ENCODE assay signal across 8 cellular contexts in the genomic region with DNA sequence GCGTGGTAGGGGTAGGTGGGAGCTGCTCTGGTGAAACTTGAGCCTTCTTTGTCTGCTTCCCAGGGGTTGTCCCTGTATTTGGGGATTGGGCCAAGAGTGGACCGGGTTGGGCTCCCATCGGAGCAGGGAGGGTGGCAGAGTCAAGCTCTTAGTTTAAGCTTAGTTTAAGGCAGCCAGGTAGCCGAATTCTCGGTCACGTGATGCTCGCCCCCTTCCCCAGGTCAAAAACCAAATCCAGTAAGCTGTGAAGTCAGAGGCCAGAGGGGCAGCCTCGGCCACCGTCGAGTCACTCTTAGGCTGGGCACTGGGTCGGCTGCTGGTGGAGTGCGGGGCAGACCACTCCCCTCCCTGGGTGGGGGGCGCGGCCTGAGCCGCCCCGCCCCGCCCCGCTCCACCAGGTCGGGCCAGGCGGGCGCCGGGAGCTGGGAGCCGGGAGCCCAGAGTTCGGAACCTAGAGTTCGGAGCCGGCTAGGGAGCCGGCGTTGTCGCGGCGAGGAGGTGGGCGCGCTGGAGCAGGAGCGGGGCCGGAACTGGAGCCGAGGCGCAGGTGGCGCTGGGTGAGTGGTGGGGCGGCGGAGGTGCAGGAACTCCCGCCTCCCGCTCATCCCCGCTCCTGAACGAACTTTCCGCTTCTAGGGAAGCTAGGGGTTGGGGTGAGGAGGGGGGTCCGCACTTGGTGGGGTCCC. TPM values are rescaled to one million over a fixed set of nuclear protein-coding genes. Genes with fewer than 3 reads are reported as not detected.
DNase-seq lines count a peak whose midpoint lies in the region; ATAC-seq and TF ChIP-seq lines count a peak whose summit lies in the region.

No MANE protein-coding gene starts in this region.

- no peak for TF ChIP-seq CTCF in ascending aorta (IDR thresholded peaks at IDR 0.05)

- peak overlapping the region; percentile 83 for H3K27ac ChIP-seq in CD4-positive, CD25-positive, alpha-beta regulatory T cell (ENCODE audit: insufficient read depth, low read length, poor library complexity, severe bottlenecking)
- H3K27ac ChIP-seq in GM23248 = peak overlapping the region; percentile 91
- H3K27ac ChIP-seq in ascending aorta = peak overlapping the region; percentile 99 to 100
- H3K27ac ChIP-seq in iPS-20b (ENCODE audit: low read length) = peak overlapping the region; percentile 73

- H3K9me3 Mint-ChIP-seq in CD4-positive, CD25-positive, alpha-beta regulatory T cell = no peaks in the 10 kb centered on the region

- 6 to 11% methylated on average over 35 to 46 of the region's 46 CpGs for WGBS in GM23248 (ENCODE audit: low coverage in 1 of 2, low lambda C conversion rate in 2 of 2, missing lambda C conversion rate in 2 of 2), 2 experiments

- H3K36me3 Mint-ChIP-seq in CD4-positive, CD25-positive, alpha-beta regulatory T cell = peaks cover 4% of the 10 kb centered on the region

- H3K9me3 ChIP-seq in CD4-positive, CD25-positive, alpha-beta regulatory T cell (ENCODE audit: control insufficient read depth in 2 of 2, low read length in 2 of 2) = no peaks in the 10 kb centered on the region
- H3K9me3 ChIP-seq in GM23248 (ENCODE audit: low read depth) (no peaks in the 10 kb centered on the region), ascending aorta (no peaks in the 10 kb centered on the region), iPS-20b (ENCODE audit: insufficient read depth, low read depth, low read length) (no peaks in the 10 kb centered on the region)

- DNase-seq in CD4-positive, CD25-positive, alpha-beta regulatory T cell = peak in 1 of 3 donors; percentile 41
- DNase-seq in GM23248 (peak; percentile 53), OCI-M1 (lab: John Stamatoyannopoulos, UW) (peak; percentile 75), ascending aorta (ENCODE audit: low spot score in 2 of 2) (no peak)
- DNase-seq in stimulated activated CD4-positive, alpha-beta T cell treated with anti-CD3 and anti-CD28 coated beads, Interleukin-12 subunit alpha, Interleukin-12 subunit beta, amount 100 ng/mL, for 4 hours = peak; percentile 30

- H3K36me3 ChIP-seq in CD4-positive, CD25-positive, alpha-beta regulatory T cell (ENCODE audit: control insufficient read depth, insufficient read depth, low read length) = peaks cover 5% of the 10 kb centered on the region
- H3K36me3 ChIP-seq in GM23248 (ENCODE audit: low read depth) = no peaks in the 10 kb centered on the region
- peaks cover 6 to 7% of the 10 kb centered on the region in 2 donors for H3K36me3 ChIP-seq in ascending aorta
- peaks cover 28% of the 10 kb centered on the region for H3K36me3 ChIP-seq in iPS-20b (ENCODE audit: insufficient read depth, low read depth, low read length)

- peaks cover 5 to 34% (median 20%) of the 10 kb centered on the region in 4 donors for H3K4me1 Mint-ChIP-seq in CD4-positive, CD25-positive, alpha-beta regulatory T cell

- peaks cover 6% of the 10 kb centered on the region for H3K27me3 Mint-ChIP-seq in CD4-positive, CD25-positive, alpha-beta regulatory T cell

- no peaks in the 10 kb centered on the region for H4K20me1 ChIP-seq in GM23248 (ENCODE audit: insufficient read depth)

- peak overlapping the region; percentile 89 to 95 (median 94) for H3K27ac Mint-ChIP-seq in CD4-positive, CD25-positive, alpha-beta regulatory T cell

- H3K4me3 ChIP-seq in CD4-positive, CD25-positive, alpha-beta regulatory T cell (ENCODE audit: low read depth, low read length) = peak overlapping the region; percentile 47
- H3K4me3 ChIP-seq in GM23248 (peak overlapping the region; percentile 98), ascending aorta (peak overlapping the region; percentile 79 to 92), iPS-20b (ENCODE audit: low read length) (peak overlapping the region; percentile 72)

- H3K4me1 ChIP-seq in CD4-positive, CD25-positive, alpha-beta regulatory T cell (ENCODE audit: control insufficient read depth, insufficient read depth, low read length, poor library complexity, severe bottlenecking) = peaks cover 34% of the 10 kb centered on the region
- H3K4me1 ChIP-seq in GM23248 (ENCODE audit: insufficient read depth) (peaks cover 18% of the 10 kb centered on the region), ascending aorta (peaks cover 10 to 25% of the 10 kb centered on the region in 2 donors), iPS-20b (ENCODE audit: insufficient read depth, low read length) (peaks cover 26% of the 10 kb centered on the region)

- H3K4me3 Mint-ChIP-seq in CD4-positive, CD25-positive, alpha-beta regulatory T cell = peak overlapping the region; percentile 89 to 97 (median 93)

- H3K9ac ChIP-seq in GM23248 (peak overlapping the region; percentile 100), iPS-20b (ENCODE audit: low read depth, low read length) (peak overlapping the region; percentile 78; the same call in 1 of the 2 replicates)

- H3K79me2 ChIP-seq in GM23248 (ENCODE audit: insufficient read depth) = peaks cover 21% of the 10 kb centered on the region

- no peaks in the 10 kb centered on the region for H3K9me2 ChIP-seq in GM23248 (ENCODE audit: insufficient read depth)

- intact Hi-C loops in ascending aorta (cut with DNase I) = loop anchor here (1.0 to 10.0 kb wide), 3 partner anchors 34 to 820 kb away; a partner anchor contains a TSS

- H3K4me2 ChIP-seq in GM23248 (ENCODE audit: unreplicated experiment) = peak overlapping the region; percentile 86

- peak in 1 of 2 donors; percentile 18 for ATAC-seq in CD4-positive, CD25-positive, alpha-beta regulatory T cell (ENCODE audit: low read depth in 2 of 2)
- ATAC-seq in HG03378 (IDR thresholded peaks at IDR 0.05; ENCODE audit: unreplicated experiment) (no peak), HG03095 (IDR thresholded peaks at IDR 0.05; ENCODE audit: unreplicated experiment) (no peak)

- in situ Hi-C loops in GM23248 (cut with MboI) = no loop called here

- H3K27me3 ChIP-seq in CD4-positive, CD25-positive, alpha-beta regulatory T cell (ENCODE audit: control insufficient read depth, insufficient read depth, low read length) = no peaks in the 10 kb centered on the region
- no peaks in the 10 kb centered on the region for H3K27me3 ChIP-seq in GM23248 (replicated peaks; ENCODE audit: insufficient read depth)
- H3K27me3 ChIP-seq in ascending aorta = no peaks in the 10 kb centered on the region
- no peaks in the 10 kb centered on the region for H3K27me3 ChIP-seq in iPS-20b (ENCODE audit: insufficient read depth, low read length)

- H3F3A ChIP-seq in GM23248 (ENCODE audit: insufficient read depth) = peaks cover 29% of the 10 kb centered on the region

- peak overlapping the region; percentile 81 for H2AFZ ChIP-seq in GM23248

RNA-seq across cellular contexts. Expression of a gene that starts 2.8 kb away (rescaled TPM):
- total RNA-seq in CD4-positive, CD25-positive, alpha-beta regulatory T cell = 19.3 TPM
- polyA plus RNA-seq in CD4-positive, CD25-positive, alpha-beta regulatory T cell = 10 to 100 TPM; 11.0 to 16.4 (median 12.3) TPM
- total RNA-seq in GM23248 (2014; rRNA removed; shearing (Covaris generic)) = 95.2 and 113 TPM in 2 replicates
- polyA plus RNA-seq in GM23248 (2016; fragmentation: Nextera tagmentation; extraction: Ambion mirVana) = 51.1 and 54.8 TPM in 2 replicates
- total RNA-seq in ascending aorta = 169 TPM

RNA-seq across cellular contexts. Expression of a gene that starts 9.5 kb away (rescaled TPM):
- 3.4 TPM for total RNA-seq in CD4-positive, CD25-positive, alpha-beta regulatory T cell
- 10 to 100 TPM in 1 of 4 donors, 1 to 10 TPM in 3; 3.8 to 12.8 (median 6.7) TPM for polyA plus RNA-seq in CD4-positive, CD25-positive, alpha-beta regulatory T cell
- total RNA-seq in GM23248 (2014; rRNA removed; shearing (Covaris generic)) = 3.4 and 4.4 TPM in 2 replicates
- 3.6 and 4.4 TPM in 2 replicates for polyA plus RNA-seq in GM23248 (2016; fragmentation: Nextera tagmentation; extraction: Ambion mirVana)
- total RNA-seq in ascending aorta = 11.5 TPM

RNA-seq across cellular contexts. Expression of a gene that starts 9.5 kb away (rescaled TPM):
- total RNA-seq in CD4-positive, CD25-positive, alpha-beta regulatory T cell = 40.2 TPM
- polyA plus RNA-seq in CD4-positive, CD25-positive, alpha-beta regulatory T cell = 100 to 1,000 TPM; 135 to 148 (median 137) TPM
- 83.5 and 94.1 TPM in 2 replicates for total RNA-seq in GM23248 (2014; rRNA removed; shearing (Covaris generic))
- 145 and 148 TPM in 2 replicates for polyA plus RNA-seq in GM23248 (2016; fragmentation: Nextera tagmentation; extraction: Ambion mirVana)
- 54.5 TPM for total RNA-seq in ascending aorta

RNA-seq across cellular contexts. Expression of a gene that starts 27.5 kb away (rescaled TPM):
- total RNA-seq in CD4-positive, CD25-positive, alpha-beta regulatory T cell = 1.1 TPM
- under 1 TPM in 1 of 4 donors, not detected in 3; 0.61 TPM for polyA plus RNA-seq in CD4-positive, CD25-positive, alpha-beta regulatory T cell
- total RNA-seq in GM23248 (2014; rRNA removed; shearing (Covaris generic)) = 0.11 TPM in 1 of 2 replicates, not detected in the other
- polyA plus RNA-seq in GM23248 (2016; fragmentation: Nextera tagmentation; extraction: Ambion mirVana) = 0.44 and 1.1 TPM in 2 replicates
- 2.1 TPM for total RNA-seq in ascending aorta

RNA-seq across cellular contexts. Expression of a gene that starts 34.1 kb away (rescaled TPM):
- total RNA-seq in CD4-positive, CD25-positive, alpha-beta regulatory T cell = 3.5 TPM
- polyA plus RNA-seq in CD4-positive, CD25-positive, alpha-beta regulatory T cell = 1 to 10 TPM in 1 of 4 donors, under 1 TPM in 3; 0.59 to 1.1 (median 0.70) TPM
- total RNA-seq in GM23248 (2014; rRNA removed; shearing (Covaris generic)) = 0.54 TPM in 1 of 2 replicates, not detected in the other
- 1.1 and 1.8 TPM in 2 replicates for polyA plus RNA-seq in GM23248 (2016; fragmentation: Nextera tagmentation; extraction: Ambion mirVana)
- 0.53 TPM for total RNA-seq in ascending aorta

Comparison
In these comparisons a context has a peak if more than half of its experiments do, and no peak if none do; other contexts are left out.
1. DNase-seq: peak in GM23248 (single experiment), OCI-M1 (single experiment) and stimulated activated CD4-positive, alpha-beta T cell treated with anti-CD3 and anti-CD28 coated beads, Interleukin-12 subunit alpha, Interleukin-12 subunit beta, amount 100 ng/mL, for 4 hours (single experiment); none in ascending aorta (0 of 2).
2. H3K4me3 ChIP-seq: peak in every context shown above with its lines; median percentile 98 in GM23248; 86 in ascending aorta; 72 in iPS-20b; 47 in CD4-positive, CD25-positive, alpha-beta regulatory T cell.
3. Peak in every context shown above with its lines, with median percentiles within 50 percentile points of each other: H3K27ac ChIP-seq.